Comparison of ENCODE assay signal across 8 cellular contexts in genomic region chr2:8677646-8678592, GRCh38. TPM values are rescaled to one million over a fixed set of nuclear protein-coding genes. Genes with fewer than 3 reads are reported as not detected.
DNase-seq lines count a peak whose midpoint lies in the region; FAIRE-seq and TF ChIP-seq lines count a peak whose summit lies in the region.

No MANE protein-coding gene starts in this region.

- H3K36me3 ChIP-seq in bronchial epithelial cell (ENCODE audit: control insufficient read depth, insufficient read depth, low read length), result no peaks in the 10 kb centered on the region

- no peak for FAIRE-seq in bronchial epithelial cell (lab: Jason Lieb, UNC)

- H3K4me3 ChIP-seq in bronchial epithelial cell (ENCODE audit: low read depth, low read length), result peak overlapping the region; percentile 23
- H3K4me3 ChIP-seq in skin epidermis, result peak overlapping the region; percentile 38 to 55 (median 48)

- peak overlapping the region; percentile 23 to 99 (median 90) for H3K27ac ChIP-seq in skin epidermis

- peaks cover 25% of the 10 kb centered on the region for H3K27me3 ChIP-seq in bronchial epithelial cell (ENCODE audit: control insufficient read depth, insufficient read depth, low read length)

- peak; percentile 72 for DNase-seq in DMS153 treated with DMSO at 0.1 percent for 48 hours (lab: John Stamatoyannopoulos, UW; ENCODE audit: unreplicated experiment)
- peak; percentile 47 for DNase-seq in NCI-H1092 (lab: John Stamatoyannopoulos, UW)
- DNase-seq in SK-N-DZ (ENCODE audit: low spot score), result peak; percentile 77
- no peak for DNase-seq in bronchial epithelial cell (ENCODE audit: low read depth)
- DNase-seq in islet precursor cell, result peak; percentile 98
- DNase-seq in HPDE6-E6E7 (ENCODE audit: extremely low spot score), result no peak
- no peak for DNase-seq in COLO829 (ENCODE audit: low spot score)

- TF ChIP-seq CTCF in bronchial epithelial cell (IDR thresholded peaks at IDR 0.05; ENCODE audit: insufficient read depth, low read length, severe bottlenecking), result no peak

RNA-seq across cellular contexts. Expression of gene ID2, which starts 3.9 kb away (rescaled TPM):
- 202 TPM in 2 replicates for polyA plus RNA-seq in SK-N-DZ (2014; cell fraction: cytosol; rRNA removed)
- 178 and 310 TPM in 2 replicates for polyA plus RNA-seq in SK-N-DZ (2014; cell fraction: nucleus; rRNA removed)
- 3.7 and 11.6 TPM in 2 replicates for total RNA-seq in bronchial epithelial cell

Comparison
In these comparisons a context has a peak if more than half of its experiments do, and no peak if none do; other contexts are left out.
1. DNase-seq: peak in DMS153 treated with DMSO at 0.1 percent for 48 hours (single experiment), NCI-H1092 (single experiment), SK-N-DZ (single experiment) and islet precursor cell (single experiment); none in bronchial epithelial cell (single experiment), HPDE6-E6E7 (single experiment) and COLO829 (single experiment).